In genomic region chr6:133208183-133208755, GRCh38 we compare ENCODE assay signal across 17 cellular contexts. TPM values are rescaled to one million over a fixed set of nuclear protein-coding genes. Genes with fewer than 3 reads are reported as not detected.
DNase-seq lines count a peak whose midpoint lies in the region; ATAC-seq and TF ChIP-seq lines count a peak whose summit lies in the region.
"Had no signal": no experiment of that assay in that cellular context is flagged by ENCODE, and none has a peak within 500 bp of the region (broad histone marks: within the 10 kb centered on the region; RNA-seq: fewer than 3 reads in every experiment).

No MANE protein-coding gene starts in this region.

- POLR2A ChIA-PET in AG04450 (lab: Yijun Ruan, JAX), result interaction anchor here (0.8 kb wide), 1 partner anchor 29 kb away, joined by 4 read pairs; no protein-coding TSS in a partner anchor

- H3K9me3 ChIP-seq in AG04450 (ENCODE audit: control insufficient read depth, insufficient read depth, low read length) (peaks cover 3% of the 10 kb centered on the region; the same call in 1 of the 2 replicates), SJCRH30 (replicated peaks) (no peaks in the 10 kb centered on the region)
- H3K9me3 ChIP-seq: Caco-2, Peyer's patch had no signal

- H3K4me3 Mint-ChIP-seq in nephron, result peak overlapping the region in 1 of 3 experiments; percentile 6
- H3K4me3 Mint-ChIP-seq: IgD-negative memory B cell had no signal

- CTCF ChIA-PET in AG04450 (lab: Charles Lee), result interaction anchor here (1.0 to 1.4 kb wide), 4 partner anchors 9 to 378 kb away, joined by 3 to 4 read pairs (median 3); no protein-coding TSS in a partner anchor

- TF ChIP-seq CTCF in AG04450 (IDR thresholded peaks at IDR 0.05; ENCODE audit: low read depth, low read length) (no peak), choroid plexus epithelial cell (conservative IDR thresholded peaks at IDR 0.05; ENCODE audit: low read depth, low read length) (no peak), nephron (IDR thresholded peaks at IDR 0.05; ENCODE audit: unreplicated experiment in 3 of 3) (no peak)

- no peaks in the 10 kb centered on the region for H3K36me3 ChIP-seq in SJCRH30
- H3K36me3 ChIP-seq: Peyer's patch had no signal

- H3K36me3 Mint-ChIP-seq in nephron (ENCODE audit: low read depth), result no peaks in the 10 kb centered on the region
- H3K36me3 Mint-ChIP-seq: IgD-negative memory B cell had no signal

- ATAC-seq in left lobe of liver (no peak), GM21529 (IDR thresholded peaks at IDR 0.05; ENCODE audit: unreplicated experiment) (no peak)
- ATAC-seq: A549 had no signal

- peaks cover 11% of the 10 kb centered on the region for H3K4me1 Mint-ChIP-seq in nephron
- H3K4me1 Mint-ChIP-seq: IgD-negative memory B cell had no signal

- H3K4me3 ChIP-seq in AG04450 (ENCODE audit: low read depth, low read length) (no peak overlapping the region), SJCRH30 (peak overlapping the region; percentile 27), choroid plexus epithelial cell (ENCODE audit: low read depth, low read length) (no peak overlapping the region)
- H3K4me3 ChIP-seq: A549, Peyer's patch had no signal

- peak overlapping the region; percentile 24 to 78 (median 35) for H3K27ac Mint-ChIP-seq in nephron
- H3K27ac Mint-ChIP-seq: IgD-negative memory B cell had no signal

- no peak overlapping the region for H3K27ac ChIP-seq in AG04450 (ENCODE audit: low read depth, low read length)
- peak overlapping the region; percentile 50 for H3K27ac ChIP-seq in SJCRH30
- H3K27ac ChIP-seq: A549, Peyer's patch had no signal

- DNase-seq in AG04450 (ENCODE audit: low read depth, low spot score) (peak; percentile 47), SJCRH30 (peak; percentile 13 to 69), choroid plexus epithelial cell (ENCODE audit: low read depth) (peak; percentile 37), left lobe of liver (ENCODE audit: low spot score) (no peak), NCI-H2081 treated with DMSO at 0.1 percent for 48 hours (lab: John Stamatoyannopoulos, UW) (no peak)
- DNase-seq in activated CD4-positive, alpha-beta T cell treated with anti-CD3 and anti-CD28 coated beads for 48 hours, result no peak
- DNase-seq: AML-193, Caco-2, H7, NCI-H510A treated with DMSO at 0.1 percent for 48 hours, Peyer's patch, SHP77 had no signal

- no peaks in the 10 kb centered on the region for H3K9me3 Mint-ChIP-seq in nephron

- H3K27me3 Mint-ChIP-seq in nephron (ENCODE audit: low read depth), result no peaks in the 10 kb centered on the region

- H3K4me1 ChIP-seq in SJCRH30, result peaks cover 25% of the 10 kb centered on the region
- H3K4me1 ChIP-seq: A549, Caco-2, Peyer's patch had no signal

- H3K27me3 ChIP-seq in AG04450 (ENCODE audit: control insufficient read depth, insufficient read depth, low read length), result no peaks in the 10 kb centered on the region
- no peaks in the 10 kb centered on the region for H3K27me3 ChIP-seq in SJCRH30
- H3K27me3 ChIP-seq: Peyer's patch had no signal

RNA-seq across cellular contexts. Expression of gene EYA4, which starts 32.9 kb away (rescaled TPM):
- polyA plus RNA-seq in AG04450 (2011; rRNA removed), result 30.9 and 37.8 TPM in 2 replicates
- polyA minus RNA-seq in AG04450 (2011; rRNA and poly(A)+ RNA removed), result 58.2 and 69.2 TPM in 2 replicates
- total RNA-seq in SJCRH30 (2014; rRNA removed; shearing (Covaris generic)), result 36.8 and 44.5 TPM in 2 replicates
- total RNA-seq in left lobe of liver, result not detected
- total RNA-seq: Caco-2, HT-29 had no signal
- polyA plus RNA-seq: IgD-negative memory B cell had no signal

Comparison
In these comparisons a context has a peak if more than half of its experiments do, and no peak if none do; other contexts are left out.
1. DNase-seq: peak in AG04450 (single experiment), SJCRH30 (2 of 2) and choroid plexus epithelial cell (single experiment); none in left lobe of liver (single experiment), NCI-H2081 treated with DMSO at 0.1 percent for 48 hours (single experiment) and activated CD4-positive, alpha-beta T cell treated with anti-CD3 and anti-CD28 coated beads for 48 hours (single experiment).
2. RNA of gene EYA4, which starts 32.9 kb away (total RNA-seq): 36.8 to 44.5 TPM in SJCRH30; not detected in left lobe of liver (single experiment); every median in the first group is over 10 times any median in the second.